8 cellular contexts compared by ENCODE assay signal in the genomic region with DNA sequence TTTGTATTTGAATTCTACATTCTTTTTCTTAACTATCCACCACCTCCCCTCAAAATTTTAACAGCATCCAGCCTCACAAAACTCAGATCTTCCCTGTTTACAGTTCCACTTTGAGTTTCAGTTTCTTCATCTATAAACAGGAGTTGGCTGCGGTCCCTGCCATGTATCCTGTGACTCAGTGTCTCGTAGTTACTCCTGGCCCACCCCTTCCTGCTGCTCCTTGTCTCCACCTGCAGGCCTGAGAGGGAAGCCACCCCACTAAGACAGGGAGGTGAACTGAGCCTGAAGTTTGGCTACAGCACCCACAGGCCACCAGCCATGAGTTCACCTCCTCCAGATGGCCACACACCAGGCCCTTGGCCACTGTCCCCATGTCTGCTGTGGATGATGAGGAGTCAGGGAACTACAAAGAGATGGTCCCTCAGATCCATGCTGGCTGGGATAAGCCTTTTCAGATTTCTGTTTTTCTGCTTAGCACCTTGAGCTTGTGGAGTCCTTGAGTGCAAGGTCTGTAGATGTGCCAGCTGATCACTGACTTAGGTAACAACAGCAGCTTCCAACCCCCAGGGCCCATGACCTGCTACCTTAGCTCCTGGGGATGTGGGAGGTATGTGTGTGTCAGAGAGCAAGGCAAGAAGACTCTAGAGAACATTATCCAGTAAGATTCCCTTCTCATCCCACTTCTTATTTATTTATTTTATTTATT. TPM values are rescaled to one million over a fixed set of nuclear protein-coding genes. Genes with fewer than 3 reads are reported as not detected.
DNase-seq lines count a peak whose midpoint lies in the region.

No MANE protein-coding gene starts in this region.

- peaks cover 39% of the 10 kb centered on the region for H3K36me3 Mint-ChIP-seq in activated CD4-positive, alpha-beta memory T cell treated with anti-CD3 and anti-CD28 coated beads, Interleukin-2, amount 10 ng/mL, durations not matched to agents 7 days and 5 days (ENCODE audit: low read depth)

- peaks cover 2% of the 10 kb centered on the region for H3K9me3 Mint-ChIP-seq in activated CD4-positive, alpha-beta memory T cell treated with anti-CD3 and anti-CD28 coated beads, Interleukin-2, amount 10 ng/mL, durations not matched to agents 7 days and 5 days

- H3K27me3 Mint-ChIP-seq in activated CD4-positive, alpha-beta memory T cell treated with anti-CD3 and anti-CD28 coated beads, Interleukin-2, amount 10 ng/mL, durations not matched to agents 7 days and 5 days: no peaks in the 10 kb centered on the region

- CTCF ChIA-PET in activated CD4-positive, alpha-beta memory T cell treated with anti-CD3 and anti-CD28 coated beads, Interleukin-2, amount 10 ng/mL, durations not matched to agents 7 days and 5 days (lab: Charles Lee): interaction anchor here (0.8 to 6.2 kb wide), 13 partner anchors 9 to 546 kb away, joined by 3 to 89 read pairs (median 7); partner anchors contain the start of gene MIX23

- peak overlapping the region; percentile 61 for H3K4me3 Mint-ChIP-seq in activated CD4-positive, alpha-beta memory T cell treated with anti-CD3 and anti-CD28 coated beads, Interleukin-2, amount 10 ng/mL, durations not matched to agents 7 days and 5 days

- POLR2A ChIA-PET in activated CD4-positive, alpha-beta memory T cell treated with anti-CD3 and anti-CD28 coated beads, Interleukin-2, amount 10 ng/mL, durations not matched to agents 7 days and 5 days (lab: Charles Lee): interaction anchor here (0.7 to 14.5 kb wide), 6 partner anchors 8 to 258 kb away, joined by 3 to 568 read pairs (median 9); partner anchors contain the start of genes EAF2 and IQCB1

- DNase-seq in activated CD4-positive, alpha-beta T cell treated with anti-CD3 and anti-CD28 coated beads for 24 hours (ENCODE audit: low read depth in 2 of 2): peak; percentile 37 to 38
- DNase-seq in activated CD4-positive, alpha-beta T cell treated with anti-CD3 and anti-CD28 coated beads for 1 hour: no peak
- DNase-seq in LoVo (ENCODE audit: low spot score) (peak; percentile 58), globus pallidus (ENCODE audit: low spot score) (peak; percentile 26), NCI-H1048 (lab: John Stamatoyannopoulos, UW) (no peak), HuH-7.5 (ENCODE audit: low spot score) (no peak)
- DNase-seq in activated CD4-positive, alpha-beta memory T cell treated with anti-CD3 and anti-CD28 coated beads, Interleukin-2, amount 10 ng/mL, durations not matched to agents 7 days and 5 days: peak; percentile 86
- DNase-seq in stimulated activated CD4-positive, alpha-beta T cell treated with anti-CD3 and anti-CD28 coated beads, Interleukin-4, amount 100 ng/mL, for 4 hours: peak; percentile 25 to 29

- peak overlapping the region; percentile 96 for H3K27ac Mint-ChIP-seq in activated CD4-positive, alpha-beta memory T cell treated with anti-CD3 and anti-CD28 coated beads, Interleukin-2, amount 10 ng/mL, durations not matched to agents 7 days and 5 days

- peaks cover 68% of the 10 kb centered on the region for H3K4me1 Mint-ChIP-seq in activated CD4-positive, alpha-beta memory T cell treated with anti-CD3 and anti-CD28 coated beads, Interleukin-2, amount 10 ng/mL, durations not matched to agents 7 days and 5 days

RNA-seq across cellular contexts. Expression of gene CD86, which starts 37.5 kb away (rescaled TPM):
- total RNA-seq in activated CD4-positive, alpha-beta memory T cell treated with anti-CD3 and anti-CD28 coated beads, Interleukin-2, amount 10 ng/mL, durations not matched to agents 7 days and 5 days: 10 to 100 TPM; 21.6 to 21.7 TPM

Comparison
In these comparisons a context has a peak if more than half of its experiments do, and no peak if none do; other contexts are left out.
1. DNase-seq: peak in activated CD4-positive, alpha-beta T cell treated with anti-CD3 and anti-CD28 coated beads for 24 hours (2 of 2), LoVo (single experiment), activated CD4-positive, alpha-beta memory T cell treated with anti-CD3 and anti-CD28 coated beads, Interleukin-2, amount 10 ng/mL, durations not matched to agents 7 days and 5 days (single experiment), globus pallidus (single experiment) and stimulated activated CD4-positive, alpha-beta T cell treated with anti-CD3 and anti-CD28 coated beads, Interleukin-4, amount 100 ng/mL, for 4 hours (2 of 2); none in activated CD4-positive, alpha-beta T cell treated with anti-CD3 and anti-CD28 coated beads for 1 hour (single experiment), NCI-H1048 (single experiment) and HuH-7.5 (single experiment).